In the genomic region with DNA sequence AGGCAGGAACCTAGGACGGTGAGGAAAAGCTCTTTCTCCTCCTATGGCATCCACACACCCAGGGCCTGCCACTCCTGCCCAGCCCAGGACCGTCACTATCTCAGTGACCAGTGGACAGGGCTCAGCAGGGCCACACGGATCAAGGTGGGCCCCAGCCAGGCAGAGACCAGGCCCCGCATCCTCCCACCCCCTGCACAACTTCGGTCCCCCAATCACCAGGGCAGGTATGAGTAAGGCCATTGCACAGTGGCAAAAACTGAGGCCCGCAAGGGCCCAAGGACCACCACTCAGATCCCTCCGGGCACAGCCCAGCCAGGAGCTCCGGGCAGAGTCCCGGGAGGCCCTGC, we compare ENCODE assay signal across 8 cellular contexts. TPM values are rescaled to one million over a fixed set of nuclear protein-coding genes. Genes with fewer than 3 reads are reported as not detected.
DNase-seq lines count a peak whose midpoint lies in the region; ATAC-seq lines count a peak whose summit lies in the region.

No MANE protein-coding gene starts in this region.

- no peaks in the 10 kb centered on the region for H3K27me3 Mint-ChIP-seq in activated CD4-positive, alpha-beta T cell treated with anti-CD3 and anti-CD28 coated beads, Interleukin-2, amount 10 ng/mL, durations not matched to agents 7 days and 5 days
- peaks cover 2% of the 10 kb centered on the region for H3K27me3 Mint-ChIP-seq in activated CD4-positive, alpha-beta T cell treated with anti-CD3 and anti-CD28 coated beads for 36 hours
- H3K27me3 Mint-ChIP-seq in central memory CD8-positive, alpha-beta T cell: peaks cover 18% of the 10 kb centered on the region

- ATAC-seq in activated CD4-positive, alpha-beta T cell treated with anti-CD3 and anti-CD28 coated beads for 36 hours: no peak
- ATAC-seq in central memory CD8-positive, alpha-beta T cell (replicated peaks; ENCODE audit: extremely low read depth, poor library complexity, severe bottlenecking): no peak
- no peak for ATAC-seq in GM21576 (IDR thresholded peaks at IDR 0.05; ENCODE audit: unreplicated experiment)

- H3K36me3 Mint-ChIP-seq in activated CD4-positive, alpha-beta T cell treated with anti-CD3 and anti-CD28 coated beads, Interleukin-2, amount 10 ng/mL, durations not matched to agents 7 days and 5 days (ENCODE audit: low read depth): no peaks in the 10 kb centered on the region
- no peaks in the 10 kb centered on the region for H3K36me3 Mint-ChIP-seq in activated CD4-positive, alpha-beta T cell treated with anti-CD3 and anti-CD28 coated beads for 36 hours (ENCODE audit: low read depth)
- H3K36me3 Mint-ChIP-seq in central memory CD8-positive, alpha-beta T cell (ENCODE audit: insufficient read depth): peaks cover 2% of the 10 kb centered on the region

- H3K27ac ChIP-seq in substantia nigra (ENCODE audit: low read depth, low read length, poor library complexity, severe bottlenecking): peak overlapping the region; percentile 51

- H3K27ac Mint-ChIP-seq in activated CD4-positive, alpha-beta T cell treated with anti-CD3 and anti-CD28 coated beads, Interleukin-2, amount 10 ng/mL, durations not matched to agents 7 days and 5 days: no peak overlapping the region
- no peak overlapping the region for H3K27ac Mint-ChIP-seq in activated CD4-positive, alpha-beta T cell treated with anti-CD3 and anti-CD28 coated beads for 36 hours
- no peak overlapping the region for H3K27ac Mint-ChIP-seq in central memory CD8-positive, alpha-beta T cell (ENCODE audit: low read depth)

- POLR2A ChIA-PET in activated CD4-positive, alpha-beta T cell treated with anti-CD3 and anti-CD28 coated beads, Interleukin-2, amount 10 ng/mL, durations not matched to agents 7 days and 5 days (lab: Charles Lee): no interaction called here
- POLR2A ChIA-PET in activated CD4-positive, alpha-beta T cell treated with anti-CD3 and anti-CD28 coated beads for 36 hours (lab: Charles Lee): interaction anchor here (0.7 kb wide), 1 partner anchor 1790 kb away, joined by 5 read pairs; no protein-coding TSS in a partner anchor

- intact Hi-C loops in activated CD4-positive, alpha-beta T cell treated with anti-CD3 and anti-CD28 coated beads for 36 hours (cut with DNase I, micrococcal nuclease): loop anchor here (2.0 to 10.0 kb wide), 4 partner anchors 30 to 806 kb away; partner anchors contain the start of gene OAT (in 1 of the 2)

- H3K9me3 Mint-ChIP-seq in activated CD4-positive, alpha-beta T cell treated with anti-CD3 and anti-CD28 coated beads, Interleukin-2, amount 10 ng/mL, durations not matched to agents 7 days and 5 days: peaks cover 3% of the 10 kb centered on the region
- H3K9me3 Mint-ChIP-seq in activated CD4-positive, alpha-beta T cell treated with anti-CD3 and anti-CD28 coated beads for 36 hours (ENCODE audit: low read depth): no peaks in the 10 kb centered on the region
- H3K9me3 Mint-ChIP-seq in central memory CD8-positive, alpha-beta T cell: no peaks in the 10 kb centered on the region

- H3K4me3 Mint-ChIP-seq in activated CD4-positive, alpha-beta T cell treated with anti-CD3 and anti-CD28 coated beads, Interleukin-2, amount 10 ng/mL, durations not matched to agents 7 days and 5 days: peak overlapping the region; percentile 34
- no peak overlapping the region for H3K4me3 Mint-ChIP-seq in activated CD4-positive, alpha-beta T cell treated with anti-CD3 and anti-CD28 coated beads for 36 hours
- H3K4me3 Mint-ChIP-seq in central memory CD8-positive, alpha-beta T cell: peak overlapping the region; percentile 52

- CTCF ChIA-PET in activated CD4-positive, alpha-beta T cell treated with anti-CD3 and anti-CD28 coated beads, Interleukin-2, amount 10 ng/mL, durations not matched to agents 7 days and 5 days (lab: Charles Lee): interaction anchor here (0.8 to 5.7 kb wide), 17 partner anchors 8 to 1235 kb away, joined by 3 to 71 read pairs (median 5); partner anchors contain the start of gene BUB3
- CTCF ChIA-PET in activated CD4-positive, alpha-beta T cell treated with anti-CD3 and anti-CD28 coated beads for 36 hours (lab: Charles Lee): interaction anchor here (0.6 to 5.5 kb wide), 15 partner anchors 12 to 830 kb away, joined by 3 to 105 read pairs (median 5); partner anchors contain the start of gene OAT

- no peak for DNase-seq in activated CD4-positive, alpha-beta T cell treated with anti-CD3 and anti-CD28 coated beads, Interleukin-2, amount 10 ng/mL, durations not matched to agents 7 days and 5 days
- DNase-seq in activated CD4-positive, alpha-beta T cell treated with anti-CD3 and anti-CD28 coated beads for 36 hours: no peak
- DNase-seq in central memory CD8-positive, alpha-beta T cell (ENCODE audit: low spot score in 2 of 2): no peak
- DNase-seq in mesenteric fat pad (ENCODE audit: low spot score): peak; percentile 39
- DNase-seq in substantia nigra (lab: John Stamatoyannopoulos, UW): no peak
- no peak for DNase-seq in NCI-H1105 (lab: John Stamatoyannopoulos, UW)
- no peak for DNase-seq in COLO829 (ENCODE audit: low spot score)

- peaks cover 6% of the 10 kb centered on the region for H3K4me1 Mint-ChIP-seq in activated CD4-positive, alpha-beta T cell treated with anti-CD3 and anti-CD28 coated beads, Interleukin-2, amount 10 ng/mL, durations not matched to agents 7 days and 5 days
- no peaks in the 10 kb centered on the region for H3K4me1 Mint-ChIP-seq in activated CD4-positive, alpha-beta T cell treated with anti-CD3 and anti-CD28 coated beads for 36 hours
- no peaks in the 10 kb centered on the region for H3K4me1 Mint-ChIP-seq in central memory CD8-positive, alpha-beta T cell

RNA-seq across cellular contexts. Expression of gene OAT, which starts 30.3 kb away (rescaled TPM):
- 10 to 100 TPM; 30.2 to 35.4 TPM for total RNA-seq in activated CD4-positive, alpha-beta T cell treated with anti-CD3 and anti-CD28 coated beads, Interleukin-2, amount 10 ng/mL, durations not matched to agents 7 days and 5 days
- total RNA-seq in activated CD4-positive, alpha-beta T cell treated with anti-CD3 and anti-CD28 coated beads for 36 hours: 10 to 100 TPM; 36.5 to 39.6 TPM
- 69.9 TPM for total RNA-seq in mesenteric fat pad
